Comparison of ENCODE assay signal across 9 cellular contexts in the genomic region with DNA sequence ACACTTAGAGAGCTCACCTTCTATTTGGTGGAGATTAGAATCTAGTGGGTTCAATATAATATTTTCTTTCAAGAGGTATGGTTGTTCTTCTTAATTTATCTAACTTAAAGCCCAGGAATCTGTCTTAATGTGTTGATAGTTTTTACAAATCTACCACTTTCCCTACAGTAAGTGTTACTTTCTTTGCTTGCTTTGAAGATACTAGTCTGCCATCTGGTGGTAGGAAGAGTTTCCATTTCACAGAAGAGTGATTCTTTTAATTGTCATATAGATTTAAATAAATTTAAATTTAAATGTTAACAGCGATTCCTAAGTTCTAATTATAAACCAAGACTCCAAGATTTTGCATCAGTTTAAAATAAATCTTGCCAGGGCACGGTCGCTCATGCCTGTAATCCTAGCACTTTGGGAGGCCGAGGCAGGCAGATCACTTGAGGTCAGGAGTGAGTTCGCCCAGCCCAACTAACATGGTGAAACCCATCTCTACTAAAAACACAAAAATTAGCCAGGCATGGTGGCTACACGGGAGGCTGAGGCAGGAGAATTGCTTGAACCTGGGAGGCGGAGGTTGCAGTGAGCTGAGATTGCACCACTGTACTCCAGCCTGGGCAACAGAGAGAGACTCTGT. TPM values are rescaled to one million over a fixed set of nuclear protein-coding genes. Genes with fewer than 3 reads are reported as not detected.
DNase-seq lines count a peak whose midpoint lies in the region; ATAC-seq and TF ChIP-seq lines count a peak whose summit lies in the region.
"Had no signal": no experiment of that assay in that cellular context is flagged by ENCODE, and none has a peak within 500 bp of the region (broad histone marks: within the 10 kb centered on the region; RNA-seq: fewer than 3 reads in every experiment).

No MANE protein-coding gene starts in this region.

- no peak overlapping the region for H3K27ac ChIP-seq in upper lobe of right lung
- no peak overlapping the region for H3K27ac ChIP-seq in WERI-Rb-1

- H3K4me3 ChIP-seq in upper lobe of right lung (no peak overlapping the region), WERI-Rb-1 (ENCODE audit: low read depth, low read length) (no peak overlapping the region)

- H3K9me3 ChIP-seq in upper lobe of right lung (no peaks in the 10 kb centered on the region), WERI-Rb-1 (ENCODE audit: severe bottlenecking) (no peaks in the 10 kb centered on the region)

- DNase-seq in COLO829 (ENCODE audit: low spot score) (peak; percentile 50), NCI-H2029 (lab: John Stamatoyannopoulos, UW) (peak; percentile 2), MCF 10A (ENCODE audit: unreplicated experiment) (peak; percentile 50), kidney glomerular epithelial cell (lab: John Stamatoyannopoulos, UW) (peak; percentile 15), upper lobe of right lung (no peak), WERI-Rb-1 (no peak)
- no peak for DNase-seq in activated CD4-positive, alpha-beta memory T cell treated with anti-CD3 and anti-CD28 coated beads for 36 hours

- no peak overlapping the region for H3K4me3 Mint-ChIP-seq in MCF 10A (ENCODE audit: unreplicated experiment)
- H3K4me3 Mint-ChIP-seq in activated CD4-positive, alpha-beta memory T cell treated with anti-CD3 and anti-CD28 coated beads for 36 hours = no peak overlapping the region
- H3K4me3 Mint-ChIP-seq: naive thymus-derived CD8-positive, alpha-beta T cell had no signal

- POLR2A ChIA-PET in MCF 10A (lab: Yijun Ruan, JAX) = interaction anchor here (1.8 to 1.9 kb wide), 2 partner anchors 90 to 112 kb away, joined by 4 to 5 read pairs; no protein-coding TSS in a partner anchor
- POLR2A ChIA-PET in activated CD4-positive, alpha-beta memory T cell treated with anti-CD3 and anti-CD28 coated beads for 36 hours (lab: Charles Lee) = no interaction called here

- no peaks in the 10 kb centered on the region for H3K27me3 Mint-ChIP-seq in MCF 10A (ENCODE audit: insufficient read depth, unreplicated experiment)
- H3K27me3 Mint-ChIP-seq in activated CD4-positive, alpha-beta memory T cell treated with anti-CD3 and anti-CD28 coated beads for 36 hours = no peaks in the 10 kb centered on the region
- H3K27me3 Mint-ChIP-seq: naive thymus-derived CD8-positive, alpha-beta T cell had no signal

- no peaks in the 10 kb centered on the region for H3K27me3 ChIP-seq in upper lobe of right lung
- no peaks in the 10 kb centered on the region for H3K27me3 ChIP-seq in WERI-Rb-1 (ENCODE audit: insufficient read depth, low read depth, severe bottlenecking)

- H3K36me3 Mint-ChIP-seq in MCF 10A (ENCODE audit: insufficient read depth, unreplicated experiment) = no peaks in the 10 kb centered on the region
- no peaks in the 10 kb centered on the region for H3K36me3 Mint-ChIP-seq in activated CD4-positive, alpha-beta memory T cell treated with anti-CD3 and anti-CD28 coated beads for 36 hours
- H3K36me3 Mint-ChIP-seq: naive thymus-derived CD8-positive, alpha-beta T cell had no signal

- BruUV-seq in MCF 10A (replicated peaks; lab: Mats Ljungman, UMichigan) = no TSS peak

- intact Hi-C loops in MCF 10A (cut with micrococcal nuclease) = loop anchor here (1.0 to 5.0 kb wide), 7 partner anchors 74 to 569 kb away; a partner anchor contains a TSS
- intact Hi-C loops in upper lobe of right lung (cut with DNase I) = loop anchor here (10.0 kb wide), 1 partner anchor 91 kb away; no protein-coding TSS in a partner anchor
- intact Hi-C loops in activated CD4-positive, alpha-beta memory T cell treated with anti-CD3 and anti-CD28 coated beads for 36 hours (cut with micrococcal nuclease) = loop anchor here (1.0 to 10.0 kb wide), 7 partner anchors 43 to 316 kb away; a partner anchor contains a TSS

- H3K36me3 ChIP-seq in upper lobe of right lung (no peaks in the 10 kb centered on the region), WERI-Rb-1 (no peaks in the 10 kb centered on the region)

- peak; percentile 73 for ATAC-seq in GM18909 (IDR thresholded peaks at IDR 0.05; ENCODE audit: poor library complexity, unreplicated experiment)
- ATAC-seq in upper lobe of right lung = peak; percentile 66
- ATAC-seq: naive thymus-derived CD8-positive, alpha-beta T cell had no signal

- TF ChIP-seq CTCF in MCF 10A (IDR thresholded peaks at IDR 0.05; ENCODE audit: unreplicated experiment) (peak; percentile 47), upper lobe of right lung (IDR thresholded peaks at IDR 0.05) (peak; percentile 69), WERI-Rb-1 (IDR thresholded peaks at IDR 0.05; ENCODE audit: low read depth, low read length) (no peak)

- H3K27ac Mint-ChIP-seq in MCF 10A (ENCODE audit: low read depth, unreplicated experiment) = no peak overlapping the region
- H3K27ac Mint-ChIP-seq in activated CD4-positive, alpha-beta memory T cell treated with anti-CD3 and anti-CD28 coated beads for 36 hours = no peak overlapping the region
- H3K27ac Mint-ChIP-seq: naive thymus-derived CD8-positive, alpha-beta T cell had no signal

- CTCF ChIA-PET in MCF 10A (lab: Yijun Ruan, JAX) = interaction anchor here (0.6 to 3.1 kb wide), 34 partner anchors 8 to 378 kb away, joined by 3 to 41 read pairs (median 4); a partner anchor contains a TSS
- CTCF ChIA-PET in activated CD4-positive, alpha-beta memory T cell treated with anti-CD3 and anti-CD28 coated beads for 36 hours (lab: Charles Lee) = interaction anchor here (0.7 to 5.3 kb wide), 19 partner anchors 11 to 532 kb away, joined by 3 to 106 read pairs (median 4); a partner anchor contains a TSS

- H3K4me1 Mint-ChIP-seq in MCF 10A (ENCODE audit: insufficient read depth, unreplicated experiment) = no peaks in the 10 kb centered on the region
- no peaks in the 10 kb centered on the region for H3K4me1 Mint-ChIP-seq in activated CD4-positive, alpha-beta memory T cell treated with anti-CD3 and anti-CD28 coated beads for 36 hours (ENCODE audit: low read depth)
- H3K4me1 Mint-ChIP-seq: naive thymus-derived CD8-positive, alpha-beta T cell had no signal

- H3K9me3 Mint-ChIP-seq in MCF 10A (ENCODE audit: unreplicated experiment) = no peaks in the 10 kb centered on the region
- no peaks in the 10 kb centered on the region for H3K9me3 Mint-ChIP-seq in activated CD4-positive, alpha-beta memory T cell treated with anti-CD3 and anti-CD28 coated beads for 36 hours
- H3K9me3 Mint-ChIP-seq: naive thymus-derived CD8-positive, alpha-beta T cell had no signal

- no peaks in the 10 kb centered on the region for H3K4me1 ChIP-seq in upper lobe of right lung

RNA-seq across cellular contexts. Expression of a gene that starts 43.5 kb away (rescaled TPM):
- 17.6 and 22.5 TPM in 2 replicates for total RNA-seq in MCF 10A (2022)
- 43.9 TPM for total RNA-seq in upper lobe of right lung
- 10 to 100 TPM; 13.1 to 13.9 TPM for total RNA-seq in activated CD4-positive, alpha-beta memory T cell treated with anti-CD3 and anti-CD28 coated beads for 36 hours

Comparison
In these comparisons a context has a peak if more than half of its experiments do, and no peak if none do; other contexts are left out.
1. DNase-seq: peak in COLO829 (single experiment), NCI-H2029 (single experiment), MCF 10A (single experiment) and kidney glomerular epithelial cell (single experiment); none in upper lobe of right lung (single experiment), WERI-Rb-1 (single experiment) and activated CD4-positive, alpha-beta memory T cell treated with anti-CD3 and anti-CD28 coated beads for 36 hours (single experiment).